ENCODE assay signal across 12 cellular contexts in the genomic region with DNA sequence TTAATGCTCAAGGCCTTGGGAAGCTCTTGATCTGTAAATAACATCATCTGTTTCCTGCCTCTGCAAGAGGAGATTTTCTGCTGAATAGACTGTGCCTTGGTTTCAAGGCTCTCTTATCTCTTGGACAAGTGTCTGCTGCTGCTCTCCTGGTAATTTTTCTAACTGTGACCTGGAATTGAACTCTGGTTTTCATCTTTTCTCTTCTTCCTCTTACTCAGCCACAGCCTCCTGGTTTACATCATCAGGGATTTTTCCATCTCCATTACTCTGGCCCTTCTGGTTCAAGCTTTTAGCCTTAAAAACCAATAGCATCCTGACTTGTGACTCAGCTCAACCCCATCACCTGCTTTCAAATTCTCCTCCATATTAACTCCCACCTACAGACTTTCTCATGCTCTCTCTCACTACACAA. TPM values are rescaled to one million over a fixed set of nuclear protein-coding genes. Genes with fewer than 3 reads are reported as not detected.
DNase-seq lines count a peak whose midpoint lies in the region; ATAC-seq, FAIRE-seq and TF ChIP-seq lines count a peak whose summit lies in the region.
"Had no signal": no experiment of that assay in that cellular context is flagged by ENCODE, and none has a peak within 500 bp of the region (broad histone marks: within the 10 kb centered on the region; RNA-seq: fewer than 3 reads in every experiment).

No MANE protein-coding gene starts in this region.

- H3K4me3 Mint-ChIP-seq in CD8-positive, alpha-beta memory T cell: peak overlapping the region in 3 of 7 donors; percentile 1 to 2 (median 2)
- H3K4me3 Mint-ChIP-seq: activated B cell treated with CpG ODN at 0.5 μM for 24 hours had no signal

- H3K4me3 ChIP-seq in CD8-positive, alpha-beta memory T cell (ENCODE audit: low read length): no peak overlapping the region
- H3K4me3 ChIP-seq in bronchial epithelial cell (ENCODE audit: low read depth, low read length) (no peak overlapping the region), gastroesophageal sphincter (no peak overlapping the region), gastrocnemius medialis (no peak overlapping the region)
- H3K4me3 ChIP-seq: BLaER1 treated with 17β-estradiol and CSF1 and Interleukin-3, amounts not matched to agents 10 nM and 100 nM had no signal

- DNase-seq in CD8-positive, alpha-beta memory T cell: no peak
- peak; percentile 47 for DNase-seq in bronchial epithelial cell (ENCODE audit: low read depth)
- no peak for DNase-seq in occipital lobe (lab: John Stamatoyannopoulos, UW)
- DNase-seq in gastrocnemius medialis: no peak
- DNase-seq: activated B cell treated with CpG ODN at 0.5 μM for 24 hours, NCI-H446 treated with DMSO at 0.1 percent for 48 hours, right cardiac atrium had no signal

- no peaks in the 10 kb centered on the region for H3K27me3 ChIP-seq in CD8-positive, alpha-beta memory T cell (ENCODE audit: insufficient read depth, low read length, poor library complexity, severe bottlenecking)
- no peaks in the 10 kb centered on the region for H3K27me3 ChIP-seq in bronchial epithelial cell (ENCODE audit: control insufficient read depth, insufficient read depth, low read length)
- H3K27me3 ChIP-seq in gastroesophageal sphincter: no peaks in the 10 kb centered on the region
- no peaks in the 10 kb centered on the region for H3K27me3 ChIP-seq in gastrocnemius medialis
- H3K27me3 ChIP-seq: BLaER1 treated with 17β-estradiol and CSF1 and Interleukin-3, amounts not matched to agents 10 nM and 100 nM had no signal

- H3K27me3 Mint-ChIP-seq in CD8-positive, alpha-beta memory T cell: no peaks in the 10 kb centered on the region
- H3K27me3 Mint-ChIP-seq: activated B cell treated with CpG ODN at 0.5 μM for 24 hours had no signal

- CTCF ChIA-PET in CD8-positive, alpha-beta memory T cell (lab: Charles Lee): interaction anchor here (1.2 kb wide), 1 partner anchor 10 kb away, joined by 3 read pairs; no protein-coding TSS in a partner anchor

- FAIRE-seq in bronchial epithelial cell (lab: Jason Lieb, UNC): no peak

- no peak for TF ChIP-seq EP300 in gastroesophageal sphincter (IDR thresholded peaks at IDR 0.05)

- H3K9me3 ChIP-seq in CD8-positive, alpha-beta memory T cell (ENCODE audit: low read length): no peaks in the 10 kb centered on the region
- H3K9me3 ChIP-seq in gastroesophageal sphincter (no peaks in the 10 kb centered on the region), gastrocnemius medialis (no peaks in the 10 kb centered on the region)

- no peak overlapping the region for H3K27ac ChIP-seq in CD8-positive, alpha-beta memory T cell (ENCODE audit: low read depth, low read length)
- H3K27ac ChIP-seq in gastroesophageal sphincter (no peak overlapping the region), gastrocnemius medialis (no peak overlapping the region)
- H3K27ac ChIP-seq: BLaER1 treated with 17β-estradiol and CSF1 and Interleukin-3, amounts not matched to agents 10 nM and 100 nM had no signal

- TF ChIP-seq POLR2A in gastroesophageal sphincter (IDR thresholded peaks at IDR 0.05) (no peak), gastrocnemius medialis (IDR thresholded peaks at IDR 0.05) (no peak)

- intact Hi-C loops in gastrocnemius medialis (cut with DNase I; ENCODE audit: low total_unique reads): no loop called here

- no peaks in the 10 kb centered on the region for H3K36me3 ChIP-seq in CD8-positive, alpha-beta memory T cell (ENCODE audit: insufficient read depth, low read length)
- H3K36me3 ChIP-seq in bronchial epithelial cell (ENCODE audit: control insufficient read depth, insufficient read depth, low read length) (no peaks in the 10 kb centered on the region), gastroesophageal sphincter (no peaks in the 10 kb centered on the region), gastrocnemius medialis (no peaks in the 10 kb centered on the region)
- H3K36me3 ChIP-seq: BLaER1 treated with 17β-estradiol and CSF1 and Interleukin-3, amounts not matched to agents 10 nM and 100 nM had no signal

- POLR2A ChIA-PET in CD8-positive, alpha-beta memory T cell (lab: Charles Lee): interaction anchor here (0.8 kb wide), 1 partner anchor 61 kb away, joined by 3 read pairs; no protein-coding TSS in a partner anchor

- no peak for TF ChIP-seq CTCF in bronchial epithelial cell (IDR thresholded peaks at IDR 0.05; ENCODE audit: insufficient read depth, low read length, severe bottlenecking)
- TF ChIP-seq CTCF in gastroesophageal sphincter (IDR thresholded peaks at IDR 0.05): no peak
- TF ChIP-seq CTCF in gastrocnemius medialis (IDR thresholded peaks at IDR 0.05 in 4 of 5, conservative IDR thresholded peaks at IDR 0.05 in 1 of 5): no peak

- H3K27ac Mint-ChIP-seq in CD8-positive, alpha-beta memory T cell: peak overlapping the region in 5 of 8 donors; percentile 2 to 76 (median 12)
- H3K27ac Mint-ChIP-seq: activated B cell treated with CpG ODN at 0.5 μM for 24 hours had no signal

- in situ Hi-C loops in gastrocnemius medialis (cut with MboI; ENCODE audit: low sequenced_read_pairs in 4 of 4): no loop called here

- peak; percentile 67 for ATAC-seq in GM19452 (IDR thresholded peaks at IDR 0.05; ENCODE audit: unreplicated experiment)
- peak; percentile 72 for ATAC-seq in HG03558 (IDR thresholded peaks at IDR 0.05; ENCODE audit: extremely low read depth, unreplicated experiment)
- no peak for ATAC-seq in gastroesophageal sphincter
- ATAC-seq in gastrocnemius medialis: no peak
- no peak for ATAC-seq in GM18873 (IDR thresholded peaks at IDR 0.05; ENCODE audit: low FRiP score, unreplicated experiment)
- ATAC-seq: right cardiac atrium had no signal

- H3K9me3 Mint-ChIP-seq in CD8-positive, alpha-beta memory T cell: peaks cover 0 to 1% (median 0%) of the 10 kb centered on the region in 5 donors
- H3K9me3 Mint-ChIP-seq: activated B cell treated with CpG ODN at 0.5 μM for 24 hours had no signal

- no peaks in the 10 kb centered on the region for H3K36me3 Mint-ChIP-seq in CD8-positive, alpha-beta memory T cell

- peaks cover 37 to 53% (median 45%) of the 10 kb centered on the region in 3 donors for H3K4me1 Mint-ChIP-seq in CD8-positive, alpha-beta memory T cell
- H3K4me1 Mint-ChIP-seq: activated B cell treated with CpG ODN at 0.5 μM for 24 hours had no signal

- peaks cover 23% of the 10 kb centered on the region for H3K4me1 ChIP-seq in CD8-positive, alpha-beta memory T cell (ENCODE audit: insufficient read depth, low read length)
- H3K4me1 ChIP-seq in gastroesophageal sphincter (peaks cover 0 to 4% (median 2%) of the 10 kb centered on the region in 3 donors), gastrocnemius medialis (no peaks in the 10 kb centered on the region)

RNA-seq across cellular contexts. Expression of a gene that starts 49.6 kb away (rescaled TPM):
- total RNA-seq in CD8-positive, alpha-beta memory T cell: 10 to 100 TPM; 21.9 to 26.3 TPM
- 16.5 TPM for polyA plus RNA-seq in CD8-positive, alpha-beta memory T cell
- total RNA-seq in bronchial epithelial cell (2.0 and 3.7 TPM in 2 replicates), occipital lobe (7.2 TPM), gastroesophageal sphincter (100 to 1,000 TPM; 219 to 326 (median 240) TPM), gastrocnemius medialis (10 to 100 TPM in 2 of 4 donors, 1 to 10 TPM in 2; 5.7 to 20.4 (median 12.4) TPM)

RNA-seq across cellular contexts. Expression of a gene that starts 49.6 kb away (rescaled TPM):
- 10 to 100 TPM; 35.9 to 37.3 TPM for total RNA-seq in CD8-positive, alpha-beta memory T cell
- 14.7 TPM for polyA plus RNA-seq in CD8-positive, alpha-beta memory T cell
- total RNA-seq in bronchial epithelial cell: 21.3 and 26.2 TPM in 2 replicates
- total RNA-seq in occipital lobe: 36.2 TPM
- total RNA-seq in gastroesophageal sphincter: 10 to 100 TPM; 49.4 to 78.0 (median 59.0) TPM
- total RNA-seq in gastrocnemius medialis: 10 to 100 TPM; 13.8 to 28.5 (median 18.5) TPM

Comparison
In these comparisons a context has a peak if more than half of its experiments do, and no peak if none do; other contexts are left out.
1. ATAC-seq: peak in GM19452 (single experiment) and HG03558 (single experiment); none in gastroesophageal sphincter (single experiment), gastrocnemius medialis (0 of 2) and GM18873 (single experiment).
2. RNA of a gene that starts 49.6 kb away (total RNA-seq): 219 to 326 TPM in gastroesophageal sphincter; 21.9 to 26.3 TPM in CD8-positive, alpha-beta memory T cell, 5.7 to 20.4 TPM in gastrocnemius medialis, 7.2 TPM in occipital lobe (single experiment) and 2.0 to 3.7 TPM in bronchial epithelial cell; every median in the first group is over 4 times any median in the second.